8 cellular contexts compared by ENCODE assay signal in genomic region chr20:2752631-2753455, GRCh38. TPM values are rescaled to one million over a fixed set of nuclear protein-coding genes. Genes with fewer than 3 reads are reported as not detected.
A peak's percentile ranks its signal among the peaks of the same experiment; 100 is the strongest.
DNase-seq lines count a peak whose midpoint lies in the region; ATAC-seq, FAIRE-seq and TF ChIP-seq lines count a peak whose summit lies in the region.

No MANE protein-coding gene starts in this region.

- TF ChIP-seq POLR2A in H54 (IDR thresholded peaks at IDR 0.05; ENCODE audit: low read depth, low read length) = no peak

- intact Hi-C loops in CD14-positive monocyte (cut with micrococcal nuclease) (loop anchor here in 1 of 2 donors (5.0 kb wide), 1 partner anchor 66 kb away; no protein-coding TSS in a partner anchor), kidney (cut with DNase I) (no loop called here)

- H3K9me3 Mint-ChIP-seq in CD14-positive monocyte (peaks cover 0 to 13% (median 10%) of the 10 kb centered on the region in 7 donors), brain (no peaks in the 10 kb centered on the region)

- CTCF ChIA-PET in RWPE1 (lab: Yijun Ruan, JAX) = interaction anchor here (0.6 to 2.5 kb wide), 16 partner anchors 9 to 953 kb away, joined by 3 to 19 read pairs (median 4); no protein-coding TSS in a partner anchor

- H3K27me3 Mint-ChIP-seq in CD14-positive monocyte (ENCODE audit: low read depth in 3 of 3) = peaks cover 48 to 86% (median 48%) of the 10 kb centered on the region in 3 donors
- peaks cover 60% of the 10 kb centered on the region for H3K27me3 Mint-ChIP-seq in brain

- POLR2A ChIA-PET in RWPE1 (lab: Yijun Ruan, JAX; ENCODE audit: low non-redundant PET) = interaction anchor here (0.6 kb wide), 1 partner anchor 250 kb away, joined by 9 read pairs; no protein-coding TSS in a partner anchor

- peaks cover 25% of the 10 kb centered on the region for H3K4me1 Mint-ChIP-seq in CD14-positive monocyte
- H3K4me1 Mint-ChIP-seq in brain = peaks cover 53% of the 10 kb centered on the region

- no peak overlapping the region for H3K27ac ChIP-seq in RWPE1
- H3K27ac ChIP-seq in kidney (ENCODE audit: low read depth in 2 of 2, low read length in 2 of 2) = no peak overlapping the region

- ATAC-seq in HG03521 (IDR thresholded peaks at IDR 0.05; ENCODE audit: unreplicated experiment) = no peak

- H3K36me3 ChIP-seq in kidney (ENCODE audit: control insufficient read depth in 1 of 2, insufficient read depth in 2 of 2, low read length in 2 of 2) = no peaks in the 10 kb centered on the region

- no peak for FAIRE-seq in H54 (lab: Jason Lieb, UNC)
- FAIRE-seq in kidney (lab: Jason Lieb, UNC) = no peak

- peak overlapping the region; percentile 77 to 90 for H3K4me3 Mint-ChIP-seq in CD14-positive monocyte
- H3K4me3 Mint-ChIP-seq in brain = peak overlapping the region; percentile 82 to 85 (median 83)

- no peak overlapping the region for H3K4me3 ChIP-seq in kidney (ENCODE audit: low read length in 2 of 2)

- TF ChIP-seq CTCF in CD14-positive monocyte (IDR thresholded peaks at IDR 0.05) (peak; percentile 80), RWPE1 (conservative IDR thresholded peaks at IDR 0.05; ENCODE audit: low read depth) (peak; percentile 82), brain (conservative IDR thresholded peaks at IDR 0.05) (peak; percentile 73 to 85), kidney (IDR thresholded peaks at IDR 0.05; ENCODE audit: borderline replicate concordance, extremely low read depth, insufficient read depth) (peak; percentile 22)

- peaks cover 3 to 14% of the 10 kb centered on the region in 2 donors for H3K36me3 Mint-ChIP-seq in CD14-positive monocyte
- no peaks in the 10 kb centered on the region for H3K36me3 Mint-ChIP-seq in brain

- DNase-seq in CD14-positive monocyte (ENCODE audit: low spot score) (no peak), H54 (ENCODE audit: insufficient read length, low spot score) (peak; percentile 90), RWPE1 (ENCODE audit: low spot score) (peak; percentile 44), kidney (peak; percentile 75), 8988T (no peak)
- peak; percentile 22 to 66 (median 33) for DNase-seq in stimulated activated naive CD4-positive, alpha-beta T cell (lab: John Stamatoyannopoulos, UW)

- H3K4me1 ChIP-seq in kidney (ENCODE audit: control insufficient read depth in 1 of 2, insufficient read depth in 1 of 2, low read depth in 1 of 2, low read length in 2 of 2) = peaks cover 0 to 4% of the 10 kb centered on the region in 2 donors

- no peaks in the 10 kb centered on the region for H3K9me3 ChIP-seq in kidney (ENCODE audit: control insufficient read depth in 1 of 2, low read length in 2 of 2)

- no peak overlapping the region for H3K9ac ChIP-seq in kidney (ENCODE audit: low read length in 2 of 2)

- H3K27ac Mint-ChIP-seq in CD14-positive monocyte (no peak overlapping the region), brain (peak overlapping the region in 2 of 5 experiments; percentile 52 to 84)

RNA-seq across cellular contexts. Expression of gene CPXM1, which starts 47.6 kb away (rescaled TPM):
- polyA plus RNA-seq in CD14-positive monocyte (not detected), brain (ENCODE audit: insufficient read depth, low read depth, low replicate concordance) (12.3 TPM), kidney (ENCODE audit: insufficient read depth, low read depth, low replicate concordance) (7.1 TPM)
- 5.2 TPM for total RNA-seq in kidney

Comparison
In these comparisons a context has a peak if more than half of its experiments do, and no peak if none do; other contexts are left out.
1. DNase-seq: peak in H54 (single experiment), RWPE1 (single experiment), kidney (single experiment) and stimulated activated naive CD4-positive, alpha-beta T cell (6 of 6); none in CD14-positive monocyte (single experiment) and 8988T (single experiment).
2. CTCF ChIP-seq: peak in every context shown above with its lines; median percentile 82 in RWPE1; 80 in CD14-positive monocyte; 79 in brain; 22 in kidney.